36 cellular contexts compared by ENCODE assay signal in genomic region chr7:4202154-4202553, GRCh38.
"Had no signal": no experiment of that assay in that cellular context is flagged by ENCODE, and none has a peak within 500 bp of the region (broad histone marks: within the 10 kb centered on the region; RNA-seq: fewer than 3 reads in every experiment).

No MANE protein-coding gene starts in this region.

- H3K9me3 Mint-ChIP-seq: activated B cell treated with CpG ODN at 0.5 μM for 24 hours; activated CD4-positive, alpha-beta memory T cell treated with anti-CD3 and anti-CD28 coated beads for 36 hours; activated naive CD8-positive, alpha-beta T cell treated with anti-CD3 and anti-CD28 coated beads for 36 hours; central memory CD8-positive, alpha-beta T cell had no signal

- ATAC-seq: activated CD8-positive, alpha-beta memory T cell treated with anti-CD3 and anti-CD28 coated beads, Interleukin-2, amount 10 ng/mL, durations not matched to agents 7 days and 5 days; Panc1 had no signal

- H3K36me3 ChIP-seq: brain microvascular endothelial cell, SJSA1 had no signal

- H3K9me3 ChIP-seq: SJSA1 had no signal

- H3K4me1 ChIP-seq: SJSA1 had no signal

- H3K4me3 Mint-ChIP-seq: activated B cell treated with CpG ODN at 0.5 μM for 24 hours; activated CD4-positive, alpha-beta memory T cell treated with anti-CD3 and anti-CD28 coated beads for 36 hours; activated CD8-positive, alpha-beta memory T cell treated with anti-CD3 and anti-CD28 coated beads, Interleukin-2, amount 10 ng/mL, durations not matched to agents 7 days and 5 days; activated naive CD8-positive, alpha-beta T cell treated with anti-CD3 and anti-CD28 coated beads for 36 hours; central memory CD8-positive, alpha-beta T cell had no signal

- H3K36me3 Mint-ChIP-seq: activated CD4-positive, alpha-beta memory T cell treated with anti-CD3 and anti-CD28 coated beads for 36 hours; activated CD8-positive, alpha-beta memory T cell treated with anti-CD3 and anti-CD28 coated beads, Interleukin-2, amount 10 ng/mL, durations not matched to agents 7 days and 5 days; activated naive CD8-positive, alpha-beta T cell treated with anti-CD3 and anti-CD28 coated beads for 36 hours had no signal

- DNase-seq: activated B cell treated with CpG ODN at 0.5 μM for 24 hours; activated CD4-positive, alpha-beta memory T cell treated with anti-CD3 and anti-CD28 coated beads for 36 hours; activated CD4-positive, alpha-beta T cell treated with anti-CD3 and anti-CD28 coated beads for 4 hours; activated CD4-positive, alpha-beta T cell treated with anti-CD3 and anti-CD28 coated beads, Interleukin-2, amount 50 U/mL, for 1 hour; activated CD4-positive, CD25-positive, alpha-beta regulatory T cell treated with anti-CD3 and anti-CD28 coated beads, Interleukin-2, amount 50 U/mL, for 72 hours; activated CD8-positive, alpha-beta memory T cell treated with anti-CD3 and anti-CD28 coated beads for 24 hours; activated CD8-positive, alpha-beta memory T cell treated with anti-CD3 and anti-CD28 coated beads, Interleukin-2, amount 10 ng/mL, durations not matched to agents 7 days and 5 days; activated CD8-positive, alpha-beta memory T cell treated with anti-CD3 and anti-CD28 coated beads, Interleukin-2, amount 50 U/mL, for 48 hours; activated effector memory CD4-positive, alpha-beta T cell treated with anti-CD3 and anti-CD28 coated beads, Interleukin-2, amount 50 U/mL, for 16 hours; activated naive CD4-positive, alpha-beta T cell; activated naive CD4-positive, alpha-beta T cell treated with anti-CD3 and anti-CD28 coated beads, Interleukin-2, amount 50 U/mL, for 16 hours; activated naive CD8-positive, alpha-beta T cell treated with anti-CD3 and anti-CD28 coated beads for 36 hours; activated T-cell treated with anti-CD3 and anti-CD28 coated beads, Interleukin-2, amount 50 U/mL, for 48 hours; amniotic stem cell; aorta; brain microvascular endothelial cell; Karpas-422; KBM-7; NCI-H1105 treated with DMSO at 0.1 percent for 48 hours; NCI-H1436; NCI-H1694; NCI-H1930; NCI-H2081 treated with DMSO at 0.1 percent for 48 hours; NCI-H226; NCI-H446 treated with DMSO at 0.1 percent for 48 hours; NCI-H524; NCI-H69; SHP77 treated with DMSO at 0.1 percent for 48 hours; SW 1271; T-helper 1 cell; T-helper 2 cell; T-helper 9 cell had no signal

- H3K4me3 ChIP-seq: SJSA1 had no signal

- H3K27ac ChIP-seq: brain microvascular endothelial cell, SJSA1, VCaP had no signal

- H3K27ac Mint-ChIP-seq: activated B cell treated with CpG ODN at 0.5 μM for 24 hours; activated CD4-positive, alpha-beta memory T cell treated with anti-CD3 and anti-CD28 coated beads for 36 hours; activated CD8-positive, alpha-beta memory T cell treated with anti-CD3 and anti-CD28 coated beads, Interleukin-2, amount 10 ng/mL, durations not matched to agents 7 days and 5 days; activated naive CD8-positive, alpha-beta T cell treated with anti-CD3 and anti-CD28 coated beads for 36 hours had no signal

- H3K27me3 Mint-ChIP-seq: activated B cell treated with CpG ODN at 0.5 μM for 24 hours; activated CD4-positive, alpha-beta memory T cell treated with anti-CD3 and anti-CD28 coated beads for 36 hours; activated CD8-positive, alpha-beta memory T cell treated with anti-CD3 and anti-CD28 coated beads, Interleukin-2, amount 10 ng/mL, durations not matched to agents 7 days and 5 days; activated naive CD8-positive, alpha-beta T cell treated with anti-CD3 and anti-CD28 coated beads for 36 hours; central memory CD8-positive, alpha-beta T cell had no signal

- H3K4me1 Mint-ChIP-seq: activated B cell treated with CpG ODN at 0.5 μM for 24 hours; activated CD8-positive, alpha-beta memory T cell treated with anti-CD3 and anti-CD28 coated beads, Interleukin-2, amount 10 ng/mL, durations not matched to agents 7 days and 5 days; activated naive CD8-positive, alpha-beta T cell treated with anti-CD3 and anti-CD28 coated beads for 36 hours; central memory CD8-positive, alpha-beta T cell had no signal

- H3K27me3 ChIP-seq: brain microvascular endothelial cell, SJSA1 had no signal
